In genomic region chr9:110189559-110190311, GRCh38 we compare ENCODE assay signal across 28 cellular contexts. TPM values are rescaled to one million over a fixed set of nuclear protein-coding genes. Genes with fewer than 3 reads are reported as not detected.
DNase-seq lines count a peak whose midpoint lies in the region; ATAC-seq and TF ChIP-seq lines count a peak whose summit lies in the region.
"Had no signal": no experiment of that assay in that cellular context is flagged by ENCODE, and none has a peak within 500 bp of the region (broad histone marks: within the 10 kb centered on the region; RNA-seq: fewer than 3 reads in every experiment).

No MANE protein-coding gene starts in this region.

- no peaks in the 10 kb centered on the region for H3K4me1 Mint-ChIP-seq in activated naive CD8-positive, alpha-beta T cell treated with anti-CD3 and anti-CD28 coated beads for 36 hours

- H3K9me3 Mint-ChIP-seq in activated naive CD8-positive, alpha-beta T cell treated with anti-CD3 and anti-CD28 coated beads for 36 hours, result no peaks in the 10 kb centered on the region
- H3K9me3 Mint-ChIP-seq: activated CD4-positive, alpha-beta memory T cell treated with anti-CD3 and anti-CD28 coated beads for 36 hours; activated naive CD4-positive, alpha-beta T cell treated with anti-CD3 and anti-CD28 coated beads, Interleukin-2, amount 10 ng/mL, durations not matched to agents 7 days and 5 days; activated T-helper 1 cell treated with anti-CD3 and anti-CD28 coated beads, Interleukin-12 subunit alpha, Interleukin-12 subunit beta, Interleukin-2, Interleukin-4 antibody, amounts not matched to agents 30 ng/mL and 10 ng/mL and 1 ng/mL, durations not matched to agents 14 hours and 24 hours and 36 hours; memory B cell; naive B cell had no signal

- H3K27me3 Mint-ChIP-seq in activated naive CD8-positive, alpha-beta T cell treated with anti-CD3 and anti-CD28 coated beads for 36 hours, result peaks cover 3% of the 10 kb centered on the region
- H3K27me3 Mint-ChIP-seq: activated CD4-positive, alpha-beta memory T cell treated with anti-CD3 and anti-CD28 coated beads for 36 hours; naive B cell had no signal

- H3K4me3 Mint-ChIP-seq in activated naive CD8-positive, alpha-beta T cell treated with anti-CD3 and anti-CD28 coated beads for 36 hours, result no peak overlapping the region
- H3K4me3 Mint-ChIP-seq: activated CD4-positive, alpha-beta memory T cell treated with anti-CD3 and anti-CD28 coated beads for 36 hours; activated naive CD4-positive, alpha-beta T cell treated with anti-CD3 and anti-CD28 coated beads, Interleukin-2, amount 10 ng/mL, durations not matched to agents 7 days and 5 days; activated T-helper 1 cell treated with anti-CD3 and anti-CD28 coated beads, Interleukin-12 subunit alpha, Interleukin-12 subunit beta, Interleukin-2, Interleukin-4 antibody, amounts not matched to agents 30 ng/mL and 10 ng/mL and 1 ng/mL, durations not matched to agents 14 hours and 24 hours and 36 hours; memory B cell; naive B cell had no signal

- H3K9ac ChIP-seq in mucosa of rectum (ENCODE audit: low read depth in 1 of 2, low read length in 2 of 2) (peak overlapping the region in 1 of 2 donors; percentile 23), stomach smooth muscle (ENCODE audit: low read length in 2 of 2) (no peak overlapping the region)

- H3K27me3 ChIP-seq in mucosa of rectum (ENCODE audit: control insufficient read depth in 2 of 2, insufficient read depth in 2 of 2, low read length in 2 of 2) (no peaks in the 10 kb centered on the region), stomach smooth muscle (ENCODE audit: control insufficient read depth in 1 of 2, insufficient read depth in 2 of 2, low read length in 2 of 2) (no peaks in the 10 kb centered on the region)
- H3K27me3 ChIP-seq: BE2C had no signal

- H3K27ac Mint-ChIP-seq in activated naive CD8-positive, alpha-beta T cell treated with anti-CD3 and anti-CD28 coated beads for 36 hours, result no peak overlapping the region
- H3K27ac Mint-ChIP-seq: activated CD4-positive, alpha-beta memory T cell treated with anti-CD3 and anti-CD28 coated beads for 36 hours; activated naive CD4-positive, alpha-beta T cell treated with anti-CD3 and anti-CD28 coated beads, Interleukin-2, amount 10 ng/mL, durations not matched to agents 7 days and 5 days; activated T-helper 1 cell treated with anti-CD3 and anti-CD28 coated beads, Interleukin-12 subunit alpha, Interleukin-12 subunit beta, Interleukin-2, Interleukin-4 antibody, amounts not matched to agents 30 ng/mL and 10 ng/mL and 1 ng/mL, durations not matched to agents 14 hours and 24 hours and 36 hours had no signal

- DNase-seq in activated CD4-positive, CD25-positive, alpha-beta regulatory T cell (lab: John Stamatoyannopoulos, UW), result no peak
- no peak for DNase-seq in activated naive CD8-positive, alpha-beta T cell treated with anti-CD3 and anti-CD28 coated beads for 36 hours
- DNase-seq: ACHN; activated CD4-positive, alpha-beta memory T cell treated with anti-CD3 and anti-CD28 coated beads for 36 hours; activated CD4-positive, CD25-positive, alpha-beta regulatory T cell treated with anti-CD3 and anti-CD28 coated beads, Interleukin-2, amount 50 U/mL, for 72 hours; activated CD8-positive, alpha-beta memory T cell treated with anti-CD3 and anti-CD28 coated beads, Interleukin-2, amount 50 U/mL, for 4 hours; activated naive CD4-positive, alpha-beta T cell treated with anti-CD3 and anti-CD28 coated beads, Interleukin-2, amount 10 ng/mL, durations not matched to agents 7 days and 5 days; amniotic stem cell; BE2C; effector CD8-positive, alpha-beta T cell; NCI-H1105 treated with DMSO at 0.1 percent for 48 hours had no signal

- no peaks in the 10 kb centered on the region for H3K36me3 ChIP-seq in mucosa of rectum (ENCODE audit: control insufficient read depth in 2 of 2, insufficient read depth in 2 of 2, low read length in 2 of 2)
- H3K36me3 ChIP-seq in stomach smooth muscle (ENCODE audit: control insufficient read depth in 2 of 2, insufficient read depth in 2 of 2, low read length in 2 of 2), result no peaks in the 10 kb centered on the region
- H3K36me3 ChIP-seq: BE2C, HAP-1 had no signal

- H3K27ac ChIP-seq in 22Rv1, result peak overlapping the region; percentile 79
- peak overlapping the region; percentile 94 for H3K27ac ChIP-seq in VCaP
- peak overlapping the region; percentile 73 to 89 for H3K27ac ChIP-seq in mucosa of rectum (ENCODE audit: low read depth in 2 of 2, low read length in 2 of 2)
- peak overlapping the region; percentile 66 for H3K27ac ChIP-seq in stomach smooth muscle (ENCODE audit: low read length)

- H3K4me1 ChIP-seq in mucosa of rectum (ENCODE audit: control insufficient read depth in 2 of 2, insufficient read depth in 2 of 2, low read length in 2 of 2) (peaks cover 26 to 39% of the 10 kb centered on the region in 2 donors), stomach smooth muscle (ENCODE audit: control insufficient read depth, insufficient read depth, low read length) (peaks cover 15% of the 10 kb centered on the region)
- H3K4me1 ChIP-seq: BE2C, HAP-1 had no signal

- H3K9me3 ChIP-seq in mucosa of rectum (ENCODE audit: control insufficient read depth in 2 of 2, low read length in 2 of 2) (no peaks in the 10 kb centered on the region), stomach smooth muscle (ENCODE audit: control insufficient read depth in 2 of 2, low read length in 2 of 2) (no peaks in the 10 kb centered on the region)
- H3K9me3 ChIP-seq: BE2C, HAP-1 had no signal

- H3K4me3 ChIP-seq in mucosa of rectum (ENCODE audit: low read length in 2 of 2), result no peak overlapping the region
- no peak overlapping the region for H3K4me3 ChIP-seq in stomach smooth muscle (ENCODE audit: low read length in 2 of 2)
- H3K4me3 ChIP-seq: HAP-1 had no signal

- TF ChIP-seq CTCF in 22Rv1 (IDR thresholded peaks at IDR 0.05), result no peak
- no peak for TF ChIP-seq CTCF in VCaP (conservative IDR thresholded peaks at IDR 0.05)

- H3K36me3 Mint-ChIP-seq in activated naive CD8-positive, alpha-beta T cell treated with anti-CD3 and anti-CD28 coated beads for 36 hours, result no peaks in the 10 kb centered on the region
- H3K36me3 Mint-ChIP-seq: activated CD4-positive, alpha-beta memory T cell treated with anti-CD3 and anti-CD28 coated beads for 36 hours; activated naive CD4-positive, alpha-beta T cell treated with anti-CD3 and anti-CD28 coated beads, Interleukin-2, amount 10 ng/mL, durations not matched to agents 7 days and 5 days; memory B cell had no signal

- no peak for ATAC-seq in HG02678 (IDR thresholded peaks at IDR 0.05; ENCODE audit: unreplicated experiment)
- ATAC-seq in GM19324 (IDR thresholded peaks at IDR 0.05; ENCODE audit: low FRiP score, unreplicated experiment), result no peak

RNA-seq across cellular contexts. Expression of gene C9orf152, which starts 18.2 kb away (rescaled TPM):
- total RNA-seq in activated naive CD8-positive, alpha-beta T cell treated with anti-CD3 and anti-CD28 coated beads for 36 hours, result not detected
- total RNA-seq: activated CD4-positive, alpha-beta memory T cell treated with anti-CD3 and anti-CD28 coated beads for 36 hours; activated T-helper 1 cell treated with anti-CD3 and anti-CD28 coated beads, Interleukin-12 subunit alpha, Interleukin-12 subunit beta, Interleukin-2, Interleukin-4 antibody, amounts not matched to agents 30 ng/mL and 10 ng/mL and 1 ng/mL, durations not matched to agents 14 hours and 24 hours and 36 hours; epithelial cell of proximal tubule; fibroblast of villous mesenchyme; pulmonary artery endothelial cell; RPMI7951; SK-MEL-5; subcutaneous adipose tissue; T-helper 1 cell treated with Interleukin-12 subunit alpha and Interleukin-12 subunit beta and Interleukin-4 antibody, amounts not matched to agents 30 ng/mL and 1 ng/mL, for 36 hours had no signal
